ENCODE assay signal across 9 cellular contexts in genomic region chr12:26768611-26769603, GRCh38.
A peak's percentile ranks its signal among the peaks of the same experiment; 100 is the strongest.
DNase-seq lines count a peak whose midpoint lies in the region; ATAC-seq and TF ChIP-seq lines count a peak whose summit lies in the region.
"Had no signal": no experiment of that assay in that cellular context is flagged by ENCODE, and none has a peak within 500 bp of the region (broad histone marks: within the 10 kb centered on the region; RNA-seq: fewer than 3 reads in every experiment).

No MANE protein-coding gene starts in this region.

- no peaks in the 10 kb centered on the region for H4K20me1 ChIP-seq in MM.1S (ENCODE audit: insufficient read depth, low read length)

- H3K4ac ChIP-seq in mesendoderm (ENCODE audit: low read depth, low read length), result no peak overlapping the region

- CTCF ChIA-PET in GM10248 (lab: Yijun Ruan, JAX), result interaction anchor here (0.9 to 2.7 kb wide), 5 partner anchors 15 to 63 kb away, joined by 3 to 9 read pairs (median 4); partner anchors contain the start of gene ITPR2

- no peak overlapping the region for H3K23ac ChIP-seq in mesendoderm (ENCODE audit: low read length)

- H3K4me1 Mint-ChIP-seq in glutamatergic neuron (ENCODE audit: low read depth, unreplicated experiment), result no peaks in the 10 kb centered on the region

- no peak overlapping the region for H4K5ac ChIP-seq in mesendoderm (ENCODE audit: low read length)

- intact Hi-C loops in right lobe of liver (cut with DNase I), result no loop called here

- no peak overlapping the region for H2AFZ ChIP-seq in MM.1S (ENCODE audit: low read length)

- no peak overlapping the region for H3K4me3 ChIP-seq in MM.1S (ENCODE audit: low read length)
- H3K4me3 ChIP-seq in right lobe of liver, result peak overlapping the region in 2 of 3 donors; percentile 3 to 28
- no peak overlapping the region for H3K4me3 ChIP-seq in mesendoderm (ENCODE audit: low read length)

- TF ChIP-seq CTCF in MM.1S (IDR thresholded peaks at IDR 0.05; ENCODE audit: low read length), result no peak
- TF ChIP-seq CTCF in right lobe of liver (IDR thresholded peaks at IDR 0.05), result no peak
- TF ChIP-seq CTCF in GM10248 (IDR thresholded peaks at IDR 0.05; ENCODE audit: control extremely low read depth, extremely low read depth, low read depth, missing control alignments), result no peak
- no peak for TF ChIP-seq CTCF in glutamatergic neuron (IDR thresholded peaks at IDR 0.05; ENCODE audit: partially characterized antibody, unreplicated experiment)

- 22% methylated on average over 1 of the region's 1 CpG for WGBS in right lobe of liver (ENCODE audit: insufficient coverage, low coverage, low lambda C conversion rate, missing lambda C conversion rate)
- no CpG with 5 or more reads among the region's 1 CpG for WGBS in mesendoderm (ENCODE audit: extremely low coverage, insufficient coverage, low lambda C conversion rate)

- no peak overlapping the region for H2BK120ac ChIP-seq in mesendoderm (ENCODE audit: low read depth, low read length)

- no peak overlapping the region for H2AK5ac ChIP-seq in mesendoderm (ENCODE audit: low read length)

- H3F3A ChIP-seq in MM.1S (ENCODE audit: insufficient read depth, low read length), result peaks cover 9% of the 10 kb centered on the region

- H3K79me1 ChIP-seq in mesendoderm (ENCODE audit: low read length), result no peaks in the 10 kb centered on the region

- H3K56ac ChIP-seq in mesendoderm (ENCODE audit: low read length), result no peak overlapping the region

- ATAC-seq in GM18511 (IDR thresholded peaks at IDR 0.05; ENCODE audit: unreplicated experiment) (peak; percentile 75), GM21786 (IDR thresholded peaks at IDR 0.05; ENCODE audit: unreplicated experiment) (peak; percentile 74), right lobe of liver (peak; percentile 81 to 90 (median 84))

- H3K9me3 ChIP-seq in MM.1S (replicated peaks; ENCODE audit: insufficient read depth, low read length) (no peaks in the 10 kb centered on the region), right lobe of liver (no peaks in the 10 kb centered on the region)

- H3K27me3 ChIP-seq in MM.1S (replicated peaks; ENCODE audit: insufficient read depth, low read length) (no peaks in the 10 kb centered on the region), right lobe of liver (no peaks in the 10 kb centered on the region), mesendoderm (ENCODE audit: insufficient read depth, low read length, poor library complexity) (no peaks in the 10 kb centered on the region)

- DNase-seq in MM.1S (peak; percentile 64), right lobe of liver (peak in 1 of 3 donors; percentile 50), GM10248 (ENCODE audit: extremely low spot score) (no peak), mesendoderm (no peak), GOT3 (lab: John Stamatoyannopoulos, UW) (no peak), glutamatergic neuron (no peak)

- no peak overlapping the region for H3K18ac ChIP-seq in mesendoderm (ENCODE audit: low read length)

- POLR2A ChIA-PET in GM10248 (lab: Yijun Ruan, JAX), result interaction anchor here (0.6 kb wide), 1 partner anchor 445 kb away, joined by 3 read pairs; no protein-coding TSS in a partner anchor

- H3K4me1 ChIP-seq in MM.1S (ENCODE audit: low read length) (peaks cover 23% of the 10 kb centered on the region), right lobe of liver (peaks cover 0 to 59% (median 18%) of the 10 kb centered on the region in 4 donors), mesendoderm (ENCODE audit: control insufficient read depth, low read depth, low read length) (no peaks in the 10 kb centered on the region)

- no peaks in the 10 kb centered on the region for H3K79me2 ChIP-seq in MM.1S (ENCODE audit: low read length)
- peaks cover 1% of the 10 kb centered on the region for H3K79me2 ChIP-seq in mesendoderm (ENCODE audit: control insufficient read depth, insufficient read depth, low read length)

- H2BK5ac ChIP-seq in mesendoderm (ENCODE audit: low read length), result no peak overlapping the region

- H3K27me3 Mint-ChIP-seq in glutamatergic neuron (ENCODE audit: unreplicated experiment), result peaks cover 6% of the 10 kb centered on the region

- no peak overlapping the region for H3K4me3 Mint-ChIP-seq in glutamatergic neuron (ENCODE audit: unreplicated experiment)

- no peak overlapping the region for H3K27ac Mint-ChIP-seq in glutamatergic neuron (ENCODE audit: unreplicated experiment)

- no peaks in the 10 kb centered on the region for H3K36me3 ChIP-seq in MM.1S (replicated peaks; ENCODE audit: insufficient read depth, low read length)
- H3K36me3 ChIP-seq in right lobe of liver, result peaks cover 0 to 5% (median 1%) of the 10 kb centered on the region in 4 donors
- H3K36me3 ChIP-seq in mesendoderm (ENCODE audit: control insufficient read depth, insufficient read depth, low read length), result no peaks in the 10 kb centered on the region

- TF ChIP-seq POLR2A in right lobe of liver (IDR thresholded peaks at IDR 0.05), result no peak

- no peaks in the 10 kb centered on the region for H3K9me2 ChIP-seq in MM.1S (replicated peaks; ENCODE audit: insufficient read depth, low read length)

- H3K27ac ChIP-seq in MM.1S (ENCODE audit: low read length) (peak overlapping the region; percentile 62; the same call in 1 of the 2 replicates), right lobe of liver (peak overlapping the region in 2 of 3 donors; percentile 52 to 53), mesendoderm (ENCODE audit: low read depth, low read length) (no peak overlapping the region)
- H3K27ac ChIP-seq: epithelial cell of prostate had no signal

- no peaks in the 10 kb centered on the region for H3K9me3 Mint-ChIP-seq in glutamatergic neuron (ENCODE audit: unreplicated experiment)

- no peak overlapping the region for H2BK15ac ChIP-seq in mesendoderm (replicated peaks; ENCODE audit: low read depth)

- H4K8ac ChIP-seq in mesendoderm (ENCODE audit: low read depth, low read length), result no peak overlapping the region

- no peaks in the 10 kb centered on the region for H3K36me3 Mint-ChIP-seq in glutamatergic neuron (ENCODE audit: unreplicated experiment)

- H3K9ac ChIP-seq in MM.1S (ENCODE audit: low read length) (no peak overlapping the region), mesendoderm (ENCODE audit: low read length) (no peak overlapping the region)

- H3K4me2 ChIP-seq in MM.1S (ENCODE audit: low read depth, low read length) (peak overlapping the region; percentile 55; the same call in 1 of the 2 replicates), mesendoderm (ENCODE audit: low read length) (no peak overlapping the region)

Comparison
In these comparisons a context has a peak if more than half of its experiments do, and no peak if none do; other contexts are left out.
1. H3K4me3 ChIP-seq: peak in right lobe of liver (2 of 3); none in MM.1S (single experiment) and mesendoderm (single experiment).
2. Peak in every context shown above with its lines, with median percentiles within 50 percentile points of each other: ATAC-seq.